25 cellular contexts compared by ENCODE assay signal in genomic region chr10:5511231-5511884, GRCh38. TPM values are rescaled to one million over a fixed set of nuclear protein-coding genes. Genes with fewer than 3 reads are reported as not detected.
DNase-seq lines count a peak whose midpoint lies in the region; ATAC-seq and TF ChIP-seq lines count a peak whose summit lies in the region.
"Had no signal": no experiment of that assay in that cellular context is flagged by ENCODE, and none has a peak within 500 bp of the region (broad histone marks: within the 10 kb centered on the region; RNA-seq: fewer than 3 reads in every experiment).

No MANE protein-coding gene starts in this region.

- ATAC-seq in right cardiac atrium (no peak), HG03108 (IDR thresholded peaks at IDR 0.05; ENCODE audit: unreplicated experiment) (no peak), GM21825 (IDR thresholded peaks at IDR 0.05; ENCODE audit: unreplicated experiment) (no peak), HG03378 (IDR thresholded peaks at IDR 0.05; ENCODE audit: unreplicated experiment) (no peak)
- ATAC-seq: Right ventricle myocardium inferior had no signal

- H3K4me1 ChIP-seq in right cardiac atrium (ENCODE audit: control insufficient read depth, insufficient read depth, low read length) = no peaks in the 10 kb centered on the region
- no peaks in the 10 kb centered on the region for H3K4me1 ChIP-seq in left ventricle myocardium inferior
- no peaks in the 10 kb centered on the region for H3K4me1 ChIP-seq in osteoblast (ENCODE audit: insufficient read depth, low read length)
- peaks cover 0 to 5% (median 4%) of the 10 kb centered on the region in 4 donors for H3K4me1 ChIP-seq in transverse colon
- H3K4me1 ChIP-seq: BE2C, HAP-1 had no signal

- in situ Hi-C loops in transverse colon (cut with MboI; ENCODE audit: low pct_ligation_motif_present in 1 of 4, low pct_unique_long_range_greater_than_20kb in 1 of 4, low sequenced_read_pairs in 3 of 4) = no loop called here

- no peaks in the 10 kb centered on the region for H3K79me2 ChIP-seq in osteoblast (ENCODE audit: insufficient read depth, low read length)

- TF ChIP-seq CTCF in left ventricle myocardium inferior (IDR thresholded peaks at IDR 0.05; ENCODE audit: borderline replicate concordance) (no peak), osteoblast (IDR thresholded peaks at IDR 0.05; ENCODE audit: extremely low read depth, low read depth, low read length) (no peak), transverse colon (IDR thresholded peaks at IDR 0.05) (no peak)

- no peak overlapping the region for H3K4me2 ChIP-seq in osteoblast (ENCODE audit: insufficient read depth, low read length)

- H3K27ac ChIP-seq in right cardiac atrium (ENCODE audit: low read length) (no peak overlapping the region), left ventricle myocardium inferior (replicated peaks) (no peak overlapping the region), osteoblast (ENCODE audit: low read depth, low read length) (no peak overlapping the region), transverse colon (no peak overlapping the region)

- H3K27me3 ChIP-seq in right cardiac atrium (ENCODE audit: control insufficient read depth, insufficient read depth) (no peaks in the 10 kb centered on the region), left ventricle myocardium inferior (ENCODE audit: low read depth) (peaks cover 5% of the 10 kb centered on the region), osteoblast (ENCODE audit: insufficient read depth, low read length) (peaks cover 8% of the 10 kb centered on the region), transverse colon (no peaks in the 10 kb centered on the region)
- H3K27me3 ChIP-seq: BE2C had no signal

- WGBS in right cardiac atrium = 88% methylated on average over 32 of the region's 32 CpGs
- WGBS in transverse colon (ENCODE audit: low coverage in 1 of 2), 2 donors = 91 to 96% methylated on average over 10 to 32 of the region's 32 CpGs

- H4K20me1 ChIP-seq in osteoblast (ENCODE audit: insufficient read depth, low read length) = no peaks in the 10 kb centered on the region

- H3K36me3 ChIP-seq in left ventricle myocardium inferior (no peaks in the 10 kb centered on the region), osteoblast (ENCODE audit: insufficient read depth, low read length) (no peaks in the 10 kb centered on the region), transverse colon (no peaks in the 10 kb centered on the region)
- H3K36me3 ChIP-seq: BE2C, HAP-1 had no signal

- intact Hi-C loops in right cardiac atrium (cut with DNase I) (no loop called here), left ventricle myocardium inferior (cut with micrococcal nuclease) (no loop called here), transverse colon (cut with DNase I; ENCODE audit: low total_unique reads) (no loop called here)

- peak in 2 of 3 donors; percentile 2 to 45 for DNase-seq in right cardiac atrium
- DNase-seq in left ventricle myocardium inferior = no peak
- DNase-seq in iPS-NIHi11 (ENCODE audit: low spot score) = peak; percentile 53
- peak; percentile 42 for DNase-seq in osteoblast (ENCODE audit: insufficient read length, low spot score, missing footprints)
- DNase-seq in transverse colon = no peak
- DNase-seq: BE2C; Calu3; CD4-positive, alpha-beta memory T cell; DMS53; EL; NCI-H1105; NCI-H187; NCI-H2107; NCI-H2227 treated with DMSO at 0.1 percent for 48 hours; NCI-H510A treated with DMSO at 0.1 percent for 48 hours; NCI-H774 had no signal

- no peak for TF ChIP-seq POLR2A in transverse colon (IDR thresholded peaks at IDR 0.05)

- H3K4me3 ChIP-seq in right cardiac atrium (ENCODE audit: low read length) = no peak overlapping the region
- no peak overlapping the region for H3K4me3 ChIP-seq in left ventricle myocardium inferior
- no peak overlapping the region for H3K4me3 ChIP-seq in osteoblast (ENCODE audit: insufficient read depth, low read length)
- H3K4me3 ChIP-seq in transverse colon = no peak overlapping the region
- H3K4me3 ChIP-seq: HAP-1 had no signal

- no peak for TF ChIP-seq EP300 in transverse colon (IDR thresholded peaks at IDR 0.05; ENCODE audit: low read depth)

- no peak overlapping the region for H2AFZ ChIP-seq in osteoblast (ENCODE audit: low read length)

- no peaks in the 10 kb centered on the region for H3K9me3 ChIP-seq in right cardiac atrium (ENCODE audit: control insufficient read depth, low read length)
- no peaks in the 10 kb centered on the region for H3K9me3 ChIP-seq in left ventricle myocardium inferior (replicated peaks)
- no peaks in the 10 kb centered on the region for H3K9me3 ChIP-seq in osteoblast (ENCODE audit: low read depth, low read length)
- no peaks in the 10 kb centered on the region for H3K9me3 ChIP-seq in transverse colon
- H3K9me3 ChIP-seq: BE2C, HAP-1 had no signal

RNA-seq across cellular contexts. Expression of gene CALML5, which starts 12.0 kb away (rescaled TPM):
- total RNA-seq in right cardiac atrium = not detected
- not detected for polyA plus RNA-seq in right cardiac atrium
- total RNA-seq in left ventricle myocardium inferior = not detected
- total RNA-seq in osteoblast = not detected in 2 replicates
- not detected for total RNA-seq in transverse colon
- total RNA-seq: A172; Calu3; CD4-positive, alpha-beta memory T cell; LHCN-M2; OCI-LY7; Right ventricle myocardium inferior; SK-MEL-5 had no signal
- polyA plus RNA-seq: CD4-positive, alpha-beta memory T cell had no signal

RNA-seq across cellular contexts. Expression of gene CALML3, which starts 13.4 kb away (rescaled TPM):
- not detected for total RNA-seq in right cardiac atrium
- not detected for polyA plus RNA-seq in right cardiac atrium
- not detected for total RNA-seq in left ventricle myocardium inferior
- total RNA-seq in osteoblast = not detected in 2 replicates
- total RNA-seq in transverse colon = not detected
- total RNA-seq: A172; Calu3; CD4-positive, alpha-beta memory T cell; LHCN-M2; OCI-LY7; Right ventricle myocardium inferior; SK-MEL-5 had no signal
- polyA plus RNA-seq: CD4-positive, alpha-beta memory T cell had no signal

Comparison
In these comparisons a context has a peak if more than half of its experiments do, and no peak if none do; other contexts are left out.
1. DNase-seq: peak in right cardiac atrium (2 of 3), iPS-NIHi11 (single experiment) and osteoblast (single experiment); none in left ventricle myocardium inferior (single experiment) and transverse colon (single experiment).